In the genomic region with DNA sequence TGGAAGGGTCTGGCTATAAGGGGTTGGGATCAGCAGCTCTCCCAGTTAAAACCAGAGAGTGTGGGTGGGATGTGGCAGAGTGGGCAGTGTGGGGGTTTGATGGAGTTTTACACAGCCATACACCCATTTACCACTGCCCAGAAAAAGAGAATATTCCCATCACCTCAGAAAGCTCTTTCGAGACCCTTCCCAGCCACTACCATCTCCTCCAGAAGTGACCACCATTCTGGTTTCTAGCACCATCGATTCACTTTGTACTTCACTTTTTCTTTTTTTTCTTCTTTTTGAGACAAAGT, we compare ENCODE assay signal across 1 cellular context.
TF ChIP-seq lines count a peak whose summit lies in the region.

No MANE protein-coding gene starts in this region.

TF ChIP-seq in IMR-90, 13 proteins besides CTCF, POLR2A, EP300 and RAD21 (continued from another document):
- TF ChIP-seq, protein P1, sequence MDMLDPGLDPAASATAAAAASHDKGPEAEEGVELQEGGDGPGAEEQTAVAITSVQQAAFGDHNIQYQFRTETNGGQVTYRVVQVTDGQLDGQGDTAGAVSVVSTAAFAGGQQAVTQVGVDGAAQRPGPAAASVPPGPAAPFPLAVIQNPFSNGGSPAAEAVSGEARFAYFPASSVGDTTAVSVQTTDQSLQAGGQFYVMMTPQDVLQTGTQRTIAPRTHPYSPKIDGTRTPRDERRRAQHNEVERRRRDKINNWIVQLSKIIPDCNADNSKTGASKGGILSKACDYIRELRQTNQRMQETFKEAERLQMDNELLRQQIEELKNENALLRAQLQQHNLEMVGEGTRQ (IDR thresholded peaks at IDR 0.05; ENCODE audit: low read depth, low read length), result no peak
- TF ChIP-seq NFE2L2 (IDR thresholded peaks at IDR 0.05; ENCODE audit: low read depth, low read length) (no peak), CHD1 (IDR thresholded peaks at IDR 0.05; ENCODE audit: low read depth, low read length) (no peak), MAZ (IDR thresholded peaks at IDR 0.05; ENCODE audit: borderline replicate concordance, low read depth, low read length) (no peak), BHLHE40 (IDR thresholded peaks at IDR 0.05; ENCODE audit: low read depth, low read length) (no peak), CEBPB (IDR thresholded peaks at IDR 0.05; ENCODE audit: low read depth, low read length) (no peak), MXI1 (IDR thresholded peaks at IDR 0.05; ENCODE audit: borderline replicate concordance, low read depth, low read length) (no peak), RFX5 (IDR thresholded peaks at IDR 0.05; ENCODE audit: low read depth, low read length) (no peak)
- TF ChIP-seq, protein P2, sequence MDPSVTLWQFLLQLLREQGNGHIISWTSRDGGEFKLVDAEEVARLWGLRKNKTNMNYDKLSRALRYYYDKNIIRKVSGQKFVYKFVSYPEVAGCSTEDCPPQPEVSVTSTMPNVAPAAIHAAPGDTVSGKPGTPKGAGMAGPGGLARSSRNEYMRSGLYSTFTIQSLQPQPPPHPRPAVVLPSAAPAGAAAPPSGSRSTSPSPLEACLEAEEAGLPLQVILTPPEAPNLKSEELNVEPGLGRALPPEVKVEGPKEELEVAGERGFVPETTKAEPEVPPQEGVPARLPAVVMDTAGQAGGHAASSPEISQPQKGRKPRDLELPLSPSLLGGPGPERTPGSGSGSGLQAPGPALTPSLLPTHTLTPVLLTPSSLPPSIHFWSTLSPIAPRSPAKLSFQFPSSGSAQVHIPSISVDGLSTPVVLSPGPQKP (IDR thresholded peaks at IDR 0.05; ENCODE audit: borderline replicate concordance, low read depth, low read length), result no peak
TF ChIP-seq in IMR-90: peak in this region for 0.
